Comparison of ENCODE assay signal across 6 cellular contexts in the genomic region with DNA sequence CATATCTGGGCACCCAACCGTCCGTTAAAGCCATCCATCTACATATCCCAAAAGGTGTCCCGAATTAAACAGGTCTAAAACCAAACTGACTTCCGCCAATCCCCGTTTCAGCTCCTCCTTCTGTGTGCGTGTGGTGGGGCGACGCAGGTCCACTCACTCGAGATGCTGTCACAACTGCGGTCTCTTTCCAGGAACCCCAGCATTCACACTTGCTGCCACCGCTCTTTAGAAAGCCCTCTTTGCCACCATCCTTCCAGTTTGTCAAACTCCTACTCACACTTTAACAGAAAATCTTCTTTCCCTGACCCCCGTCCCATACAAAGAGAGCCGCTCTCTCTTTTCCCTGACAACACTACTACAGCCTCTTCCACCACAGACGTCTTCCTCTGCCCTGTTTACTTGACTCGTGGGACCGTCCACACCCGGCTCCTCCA. TPM values are rescaled to one million over a fixed set of nuclear protein-coding genes. Genes with fewer than 3 reads are reported as not detected.
DNase-seq lines count a peak whose midpoint lies in the region; ATAC-seq, FAIRE-seq and TF ChIP-seq lines count a peak whose summit lies in the region.

No MANE protein-coding gene starts in this region.

- peak; percentile 74 for FAIRE-seq in GM12891 (lab: Jason Lieb, UNC)

- no peak for TF ChIP-seq CTCF in foreskin keratinocyte (conservative IDR thresholded peaks at IDR 0.05)

- no peak for TF ChIP-seq POLR2A in GM12891 (IDR thresholded peaks at IDR 0.05; ENCODE audit: low read depth, low read length)

- H3K4me3 Mint-ChIP-seq in stimulated activated naive CD8-positive, alpha-beta T cell treated with anti-CD3 and anti-CD28 coated beads, Interleukin-15, amount 100 ng/mL, for 72 hours, result peak overlapping the region; percentile 98 to 100

- H3K4me1 Mint-ChIP-seq in stimulated activated naive CD8-positive, alpha-beta T cell treated with anti-CD3 and anti-CD28 coated beads, Interleukin-15, amount 100 ng/mL, for 72 hours, result peaks cover 24% of the 10 kb centered on the region

- peak overlapping the region; percentile 57 for H3K4me3 ChIP-seq in SJSA1

- H3K27ac Mint-ChIP-seq in stimulated activated naive CD8-positive, alpha-beta T cell treated with anti-CD3 and anti-CD28 coated beads, Interleukin-15, amount 100 ng/mL, for 72 hours, result peak overlapping the region; percentile 99 to 100

- peaks cover 38% of the 10 kb centered on the region for H3K36me3 ChIP-seq in SJSA1

- H3K27me3 ChIP-seq in SJSA1 (replicated peaks) (peaks cover 23% of the 10 kb centered on the region), foreskin keratinocyte (peaks cover 29% of the 10 kb centered on the region)

- peak; percentile 4 for ATAC-seq in foreskin keratinocyte
- ATAC-seq in stimulated activated naive CD8-positive, alpha-beta T cell treated with anti-CD3 and anti-CD28 coated beads, Interleukin-15, amount 100 ng/mL, for 72 hours, result peak; percentile 54
- no peak for ATAC-seq in GM21390 (IDR thresholded peaks at IDR 0.05; ENCODE audit: unreplicated experiment)

- H3K27me3 Mint-ChIP-seq in stimulated activated naive CD8-positive, alpha-beta T cell treated with anti-CD3 and anti-CD28 coated beads, Interleukin-15, amount 100 ng/mL, for 72 hours, result peaks cover 27% of the 10 kb centered on the region

- H3K27ac ChIP-seq in SJSA1, result peak overlapping the region; percentile 18; the same call in 1 of the 2 replicates
- H3K27ac ChIP-seq in foreskin keratinocyte, result peak overlapping the region; percentile 12

- DNase-seq in GM12891 (ENCODE audit: insufficient read length, low spot score) (no peak), SJSA1 (ENCODE audit: low read depth in 1 of 2, low spot score in 2 of 2) (no peak), foreskin keratinocyte (no peak), hippocampal formation (lab: John Stamatoyannopoulos, UW) (no peak)
- peak; percentile 23 to 41 for DNase-seq in stimulated activated naive CD8-positive, alpha-beta T cell treated with anti-CD3 and anti-CD28 coated beads, Interleukin-15, amount 100 ng/mL, for 72 hours

- peaks cover 7% of the 10 kb centered on the region for H3K4me1 ChIP-seq in SJSA1 (replicated peaks)
- H3K4me1 ChIP-seq in foreskin keratinocyte, result no peaks in the 10 kb centered on the region

- no peaks in the 10 kb centered on the region for H3K9me3 ChIP-seq in SJSA1 (replicated peaks)

- no peaks in the 10 kb centered on the region for H3K9me3 Mint-ChIP-seq in stimulated activated naive CD8-positive, alpha-beta T cell treated with anti-CD3 and anti-CD28 coated beads, Interleukin-15, amount 100 ng/mL, for 72 hours

TF ChIP-seq in GM12891, 5 proteins besides CTCF, POLR2A, EP300 and RAD21:
- TF ChIP-seq PAX5 (IDR thresholded peaks at IDR 0.05; ENCODE audit: insufficient read depth, low read length, severe bottlenecking), result no peak
- no peak for TF ChIP-seq SPI1 (IDR thresholded peaks at IDR 0.05; ENCODE audit: low read depth, low read length)
- no peak for TF ChIP-seq POLR2AphosphoS5 (IDR thresholded peaks at IDR 0.05; ENCODE audit: low read depth, low read length)
- TF ChIP-seq POU2F2 (IDR thresholded peaks at IDR 0.05; ENCODE audit: low read depth, low read length), result no peak
- no peak for TF ChIP-seq TAF1 (IDR thresholded peaks at IDR 0.05; ENCODE audit: low read depth, low read length)

RNA-seq across cellular contexts. Expression of a gene that starts 0.5 kb away (rescaled TPM):
- 10.2 TPM for polyA plus RNA-seq in GM12891 (2012; ENCODE audit: low read depth, missing spikeins)
- 7.6 and 21.2 TPM in 2 replicates for total RNA-seq in SJSA1 (2014; rRNA removed; shearing (Covaris generic))
- 18.1 and 18.7 TPM in 2 replicates for total RNA-seq in foreskin keratinocyte
- polyA plus RNA-seq in foreskin keratinocyte, result 19.8 and 22.2 TPM in 2 replicates

RNA-seq across cellular contexts. Expression of a gene that starts 6.1 kb away (rescaled TPM):
- polyA plus RNA-seq in GM12891 (2012; ENCODE audit: low read depth, missing spikeins), result not detected
- total RNA-seq in SJSA1 (2014; rRNA removed; shearing (Covaris generic)), result not detected in 2 replicates
- total RNA-seq in foreskin keratinocyte, result not detected in 2 replicates
- polyA plus RNA-seq in foreskin keratinocyte, result not detected in 2 replicates

RNA-seq across cellular contexts. Expression of a gene that starts 12.9 kb away (rescaled TPM):
- polyA plus RNA-seq in GM12891 (2012; ENCODE audit: low read depth, missing spikeins), result not detected
- not detected in 2 replicates for total RNA-seq in SJSA1 (2014; rRNA removed; shearing (Covaris generic))
- not detected in 2 replicates for total RNA-seq in foreskin keratinocyte
- not detected in 2 replicates for polyA plus RNA-seq in foreskin keratinocyte

RNA-seq across cellular contexts. Expression of a gene that starts 21.8 kb away (rescaled TPM):
- polyA plus RNA-seq in GM12891 (2012; ENCODE audit: low read depth, missing spikeins), result 9.9 TPM
- total RNA-seq in SJSA1 (2014; rRNA removed; shearing (Covaris generic)), result 51.1 and 62.2 TPM in 2 replicates
- 40.4 and 43.1 TPM in 2 replicates for total RNA-seq in foreskin keratinocyte
- polyA plus RNA-seq in foreskin keratinocyte, result 22.9 and 23.0 TPM in 2 replicates

RNA-seq across cellular contexts. Expression of a gene that starts 34.6 kb away (rescaled TPM):
- polyA plus RNA-seq in GM12891 (2012; ENCODE audit: low read depth, missing spikeins), result 43.7 TPM
- 118 and 132 TPM in 2 replicates for total RNA-seq in SJSA1 (2014; rRNA removed; shearing (Covaris generic))
- 125 and 132 TPM in 2 replicates for total RNA-seq in foreskin keratinocyte
- polyA plus RNA-seq in foreskin keratinocyte, result 150 and 159 TPM in 2 replicates

Comparison
In these comparisons a context has a peak if more than half of its experiments do, and no peak if none do; other contexts are left out.
1. DNase-seq: peak in stimulated activated naive CD8-positive, alpha-beta T cell treated with anti-CD3 and anti-CD28 coated beads, Interleukin-15, amount 100 ng/mL, for 72 hours (2 of 2); none in GM12891 (single experiment), SJSA1 (0 of 2), foreskin keratinocyte (0 of 2) and hippocampal formation (0 of 2).